Comparison of ENCODE assay signal across 10 cellular contexts in genomic region chr1:88773540-88774150, GRCh38.
DNase-seq lines count a peak whose midpoint lies in the region; ATAC-seq, FAIRE-seq and TF ChIP-seq lines count a peak whose summit lies in the region.
"Had no signal": no experiment of that assay in that cellular context is flagged by ENCODE, and none has a peak within 500 bp of the region (broad histone marks: within the 10 kb centered on the region; RNA-seq: fewer than 3 reads in every experiment).

No MANE protein-coding gene starts in this region.

- no peak for TF ChIP-seq POLR2A in GM12891 (IDR thresholded peaks at IDR 0.05; ENCODE audit: low read depth, low read length)

- WGBS in mesenchymal stem cell: no CpG with 5 or more reads among the region's 3 CpGs

- ATAC-seq in DND-41 (ENCODE audit: insufficient read depth, low read depth) (peak; percentile 53; the same call in 2 of the 3 replicates), GM18858 (IDR thresholded peaks at IDR 0.05; ENCODE audit: unreplicated experiment) (no peak)

- no peak overlapping the region for H3K4me3 ChIP-seq in DND-41 (ENCODE audit: low read depth in 1 of 2, low read length in 2 of 2)
- H3K4me3 ChIP-seq in mesenchymal stem cell (ENCODE audit: insufficient read depth in 1 of 2, low read depth in 1 of 2, low read length in 2 of 2): no peak overlapping the region
- no peak overlapping the region for H3K4me3 ChIP-seq in effector memory CD4-positive, alpha-beta T cell (ENCODE audit: insufficient read depth, low read depth, low read length, poor library complexity, severe bottlenecking)
- H3K4me3 ChIP-seq in dorsolateral prefrontal cortex: no peak overlapping the region

- no peaks in the 10 kb centered on the region for H3K79me2 ChIP-seq in DND-41 (ENCODE audit: insufficient read depth, low read length)

- H3K4ac ChIP-seq in mesenchymal stem cell (ENCODE audit: low read depth in 1 of 2, low read length in 2 of 2): no peak overlapping the region

- TF ChIP-seq CTCF in DND-41 (IDR thresholded peaks at IDR 0.05; ENCODE audit: borderline replicate concordance, extremely low read depth, low read length, poor library complexity, severe bottlenecking) (no peak), dorsolateral prefrontal cortex (IDR thresholded peaks at IDR 0.05 in 54 of 56, conservative IDR thresholded peaks at IDR 0.05 in 2 of 56; ENCODE audit: low read depth in 1 of 56, partially characterized antibody in 56 of 56) (no peak)

- FAIRE-seq in GM12891 (lab: Jason Lieb, UNC): no peak

- no peak overlapping the region for H3K9ac ChIP-seq in DND-41 (ENCODE audit: low read depth, low read length)
- H3K9ac ChIP-seq in mesenchymal stem cell (ENCODE audit: low read length): no peak overlapping the region

- H3K27ac ChIP-seq in DND-41 (ENCODE audit: low read length) (no peak overlapping the region), mesenchymal stem cell (ENCODE audit: low read length, poor library complexity, severe bottlenecking) (peak overlapping the region; percentile 70), dorsolateral prefrontal cortex (no peak overlapping the region)
- no peak overlapping the region for H3K27ac ChIP-seq in effector memory CD4-positive, alpha-beta T cell (ENCODE audit: insufficient read depth, low read length, poor library complexity, severe bottlenecking)

- no peak overlapping the region for H3K4me2 ChIP-seq in DND-41 (ENCODE audit: insufficient read depth, low read length)
- H3K4me2 ChIP-seq in mesenchymal stem cell (ENCODE audit: low read length, poor library complexity, severe bottlenecking): no peak overlapping the region

- no peaks in the 10 kb centered on the region for H3K4me1 ChIP-seq in DND-41 (ENCODE audit: insufficient read depth, low read length)
- H3K4me1 ChIP-seq in mesenchymal stem cell (ENCODE audit: control insufficient read depth, insufficient read depth, low read depth, low read length): peaks cover 4% of the 10 kb centered on the region
- H3K4me1 ChIP-seq in effector memory CD4-positive, alpha-beta T cell (ENCODE audit: control insufficient read depth, insufficient read depth, low read length, poor library complexity, severe bottlenecking): no peaks in the 10 kb centered on the region

- DNase-seq in DND-41 (no peak), M059J (ENCODE audit: low read depth) (peak; percentile 87), amniotic epithelial cell (ENCODE audit: low read depth) (peak; percentile 60), mesenchymal stem cell (peak; percentile 65), dorsolateral prefrontal cortex (no peak), GM12891 (ENCODE audit: insufficient read length, low spot score) (no peak)
- no peak for DNase-seq in effector memory CD4-positive, alpha-beta T cell
- DNase-seq: NCI-H1436, occipital lobe had no signal

- H2AK5ac ChIP-seq in mesenchymal stem cell (ENCODE audit: low read length, severe bottlenecking): no peak overlapping the region

- H3K18ac ChIP-seq in mesenchymal stem cell (ENCODE audit: low read depth in 1 of 2, low read length in 2 of 2): no peak overlapping the region

- H3K79me1 ChIP-seq in mesenchymal stem cell (replicated peaks; ENCODE audit: low read length, poor library complexity, severe bottlenecking): peaks cover 14% of the 10 kb centered on the region

- H2BK15ac ChIP-seq in mesenchymal stem cell (ENCODE audit: low read depth, poor library complexity, severe bottlenecking): no peak overlapping the region

- H3K23ac ChIP-seq in mesenchymal stem cell (ENCODE audit: low read length in 2 of 2): no peak overlapping the region

- H2AFZ ChIP-seq in DND-41 (ENCODE audit: low read depth, low read length) (no peak overlapping the region), mesenchymal stem cell (ENCODE audit: low read depth, low read length) (no peak overlapping the region)

- H3K36me3 ChIP-seq in DND-41 (ENCODE audit: insufficient read depth, low read length) (peaks cover 65% of the 10 kb centered on the region), mesenchymal stem cell (ENCODE audit: control insufficient read depth in 1 of 2, insufficient read depth in 2 of 2, low read depth in 1 of 2, low read length in 2 of 2) (peaks cover 0 to 65% of the 10 kb centered on the region in 2 experiments)
- H3K36me3 ChIP-seq in effector memory CD4-positive, alpha-beta T cell (ENCODE audit: control insufficient read depth, insufficient read depth, low read length): peaks cover 47% of the 10 kb centered on the region

- H2BK5ac ChIP-seq in mesenchymal stem cell (ENCODE audit: low read depth, low read length, poor library complexity, severe bottlenecking): no peak overlapping the region

- H3K27me3 ChIP-seq in DND-41 (ENCODE audit: insufficient read depth, low read length, poor library complexity) (no peaks in the 10 kb centered on the region), mesenchymal stem cell (ENCODE audit: control insufficient read depth in 1 of 2, insufficient read depth in 1 of 2, low read length in 2 of 2) (no peaks in the 10 kb centered on the region), dorsolateral prefrontal cortex (no peaks in the 10 kb centered on the region)
- no peaks in the 10 kb centered on the region for H3K27me3 ChIP-seq in effector memory CD4-positive, alpha-beta T cell (replicated peaks; ENCODE audit: control insufficient read depth, insufficient read depth, low read length, poor library complexity, severe bottlenecking)

- no peak overlapping the region for H3K14ac ChIP-seq in mesenchymal stem cell (ENCODE audit: low read length in 2 of 2)

- H4K91ac ChIP-seq in mesenchymal stem cell (ENCODE audit: low read length): no peak overlapping the region

- H4K8ac ChIP-seq in mesenchymal stem cell (ENCODE audit: low read length): no peak overlapping the region

- intact Hi-C loops in dorsolateral prefrontal cortex (cut with DNase I): no loop called here

- no peaks in the 10 kb centered on the region for H3K9me3 ChIP-seq in DND-41 (ENCODE audit: insufficient read depth, low read length, severe bottlenecking)
- no peaks in the 10 kb centered on the region for H3K9me3 ChIP-seq in mesenchymal stem cell (ENCODE audit: control insufficient read depth, low read length)
- H3K9me3 ChIP-seq in effector memory CD4-positive, alpha-beta T cell (ENCODE audit: control insufficient read depth, low read length): no peaks in the 10 kb centered on the region

- no peak overlapping the region for H2BK120ac ChIP-seq in mesenchymal stem cell (ENCODE audit: low read depth, low read length)

- H4K20me1 ChIP-seq in DND-41 (ENCODE audit: insufficient read depth, low read length): no peaks in the 10 kb centered on the region

- no peak overlapping the region for H2BK12ac ChIP-seq in mesenchymal stem cell (ENCODE audit: low read length in 2 of 2)

TF ChIP-seq in GM12891, 5 proteins besides CTCF, POLR2A, EP300 and RAD21:
- no peak for TF ChIP-seq POU2F2 (IDR thresholded peaks at IDR 0.05; ENCODE audit: low read depth, low read length)
- TF ChIP-seq TAF1 (IDR thresholded peaks at IDR 0.05; ENCODE audit: low read depth, low read length): no peak
- no peak for TF ChIP-seq POLR2AphosphoS5 (IDR thresholded peaks at IDR 0.05; ENCODE audit: low read depth, low read length)

Comparison
In these comparisons a context has a peak if more than half of its experiments do, and no peak if none do; other contexts are left out.
1. DNase-seq: peak in M059J (single experiment), amniotic epithelial cell (single experiment) and mesenchymal stem cell (single experiment); none in DND-41 (single experiment), effector memory CD4-positive, alpha-beta T cell (0 of 3), dorsolateral prefrontal cortex (0 of 10) and GM12891 (single experiment).